ENCODE assay signal across 20 cellular contexts in genomic region chr4:73814679-73815078, GRCh38. TPM values are rescaled to one million over a fixed set of nuclear protein-coding genes. Genes with fewer than 3 reads are reported as not detected.
"Had no signal": no experiment of that assay in that cellular context is flagged by ENCODE, and none has a peak within 500 bp of the region (broad histone marks: within the 10 kb centered on the region; RNA-seq: fewer than 3 reads in every experiment).

No MANE protein-coding gene starts in this region.

- H3K9me3 ChIP-seq: gastrocnemius medialis, heart right ventricle, right atrium auricular region, tibial artery, vagina had no signal

- H3K27ac ChIP-seq: dorsolateral prefrontal cortex, gastrocnemius medialis, right atrium auricular region, skin epidermis, tibial artery, vagina had no signal

- H3K9me3 Mint-ChIP-seq: activated CD8-positive, alpha-beta T cell treated with anti-CD3 and anti-CD28 coated beads for 36 hours had no signal

- H3K4me3 Mint-ChIP-seq: activated CD8-positive, alpha-beta T cell treated with anti-CD3 and anti-CD28 coated beads for 36 hours; activated T-cell treated with anti-CD3 and anti-CD28 coated beads, Interleukin-2, amount 50 U/mL, for 72 hours; T-helper 17 cell had no signal

- H3K27me3 Mint-ChIP-seq: activated CD8-positive, alpha-beta T cell treated with anti-CD3 and anti-CD28 coated beads for 36 hours; T-helper 17 cell had no signal

- H3K4me1 Mint-ChIP-seq: T-helper 17 cell had no signal

- H3K4me3 ChIP-seq: dorsolateral prefrontal cortex, gastrocnemius medialis, heart right ventricle, right atrium auricular region, skin epidermis, tibial artery, vagina had no signal

- H3K27me3 ChIP-seq: dorsolateral prefrontal cortex, gastrocnemius medialis, heart right ventricle, right atrium auricular region, tibial artery, vagina had no signal

- H3K36me3 ChIP-seq: gastrocnemius medialis, heart right ventricle, right atrium auricular region, tibial artery, vagina had no signal

- ATAC-seq: activated CD8-positive, alpha-beta T cell treated with anti-CD3 and anti-CD28 coated beads for 36 hours; activated T-cell treated with anti-CD3 and anti-CD28 coated beads, Interleukin-2, amount 50 U/mL, for 72 hours; gastrocnemius medialis; heart right ventricle; left ventricle myocardium superior had no signal

- H3K27ac Mint-ChIP-seq: activated CD8-positive, alpha-beta T cell treated with anti-CD3 and anti-CD28 coated beads for 36 hours; activated T-cell treated with anti-CD3 and anti-CD28 coated beads, Interleukin-2, amount 50 U/mL, for 72 hours; T-helper 17 cell had no signal

- DNase-seq: activated CD4-positive, CD25-positive, alpha-beta regulatory T cell treated with anti-CD3 and anti-CD28 coated beads, Interleukin-2, amount 50 U/mL, for 72 hours; activated CD8-positive, alpha-beta memory T cell treated with anti-CD3 and anti-CD28 coated beads, Interleukin-2, amount 50 U/mL, for 4 hours; activated CD8-positive, alpha-beta T cell treated with anti-CD3 and anti-CD28 coated beads for 36 hours; activated naive CD4-positive, alpha-beta T cell; activated T-cell treated with anti-CD3 and anti-CD28 coated beads, Interleukin-2, amount 50 U/mL, for 72 hours; aorta; dorsolateral prefrontal cortex; gastrocnemius medialis; heart right ventricle; islet precursor cell; left ventricle myocardium superior; posterior cingulate gyrus; T-helper 17 cell; tibial artery had no signal

- H3K4me1 ChIP-seq: gastrocnemius medialis, right atrium auricular region, tibial artery, vagina had no signal

RNA-seq across cellular contexts. Expression of gene CXCL6, which starts 21.8 kb away (rescaled TPM):
- total RNA-seq: activated CD8-positive, alpha-beta T cell treated with anti-CD3 and anti-CD28 coated beads for 36 hours; activated T-cell treated with anti-CD3 and anti-CD28 coated beads, Interleukin-2, amount 50 U/mL, for 72 hours; myocyte; T-helper 17 cell had no signal

RNA-seq across cellular contexts. Expression of gene PF4V1, which starts 38.4 kb away (rescaled TPM):
- total RNA-seq: activated CD8-positive, alpha-beta T cell treated with anti-CD3 and anti-CD28 coated beads for 36 hours; activated T-cell treated with anti-CD3 and anti-CD28 coated beads, Interleukin-2, amount 50 U/mL, for 72 hours; dorsolateral prefrontal cortex; fibroblast of lung; gastrocnemius medialis; heart right ventricle; left ventricle myocardium superior; mesenteric fat pad; myocyte; right atrium auricular region; vagina had no signal

RNA-seq across cellular contexts. Expression of gene CXCL1, which starts 54.5 kb away (rescaled TPM):
- total RNA-seq: activated CD8-positive, alpha-beta T cell treated with anti-CD3 and anti-CD28 coated beads for 36 hours; activated T-cell treated with anti-CD3 and anti-CD28 coated beads, Interleukin-2, amount 50 U/mL, for 72 hours had no signal
